In genomic region chr1:68233202-68233601, GRCh38 we compare ENCODE assay signal across 9 cellular contexts. TPM values are rescaled to one million over a fixed set of nuclear protein-coding genes. Genes with fewer than 3 reads are reported as not detected.
DNase-seq lines count a peak whose midpoint lies in the region; ATAC-seq and TF ChIP-seq lines count a peak whose summit lies in the region.
"Had no signal": no experiment of that assay in that cellular context is flagged by ENCODE, and none has a peak within 500 bp of the region (broad histone marks: within the 10 kb centered on the region; RNA-seq: fewer than 3 reads in every experiment).

No MANE protein-coding gene starts in this region.

- no peaks in the 10 kb centered on the region for H3K36me3 ChIP-seq in osteoblast (ENCODE audit: insufficient read depth, low read length)

- TF ChIP-seq CTCF in AG09309 (IDR thresholded peaks at IDR 0.05; ENCODE audit: control insufficient read depth, insufficient read depth, low read depth, low read length, missing control alignments) (no peak), epithelial cell of proximal tubule (conservative IDR thresholded peaks at IDR 0.05; ENCODE audit: low read depth, low read length) (no peak), osteoblast (IDR thresholded peaks at IDR 0.05; ENCODE audit: extremely low read depth, low read depth, low read length) (no peak)

- DNase-seq in AG09309 (ENCODE audit: low read depth) (no peak), NCI-H69 (lab: John Stamatoyannopoulos, UW) (peak; percentile 5), epithelial cell of proximal tubule (ENCODE audit: low read depth) (no peak), osteoblast (ENCODE audit: insufficient read length, low spot score, missing footprints) (no peak), ecto neural progenitor cell (ENCODE audit: low spot score) (no peak), hepatic stellate cell (ENCODE audit: low spot score) (no peak)
- DNase-seq in stimulated activated naive CD4-positive, alpha-beta T cell treated with Interleukin-2 at 50 U/mL for 16 hours (lab: John Stamatoyannopoulos, UW) = no peak
- DNase-seq: activated CD4-positive, alpha-beta T cell treated with anti-CD3 and anti-CD28 coated beads, Interleukin-2, amount 50 U/mL, for 4 hours had no signal

- H3K4me1 ChIP-seq in osteoblast (ENCODE audit: insufficient read depth, low read length) = peaks cover 24% of the 10 kb centered on the region

- H3K27me3 ChIP-seq in osteoblast (ENCODE audit: insufficient read depth, low read length) = peaks cover 12% of the 10 kb centered on the region

- H3K27ac ChIP-seq in osteoblast (ENCODE audit: low read depth, low read length) = no peak overlapping the region

- H2AFZ ChIP-seq in osteoblast (ENCODE audit: low read length) = peak overlapping the region; percentile 86

- H3K9me3 ChIP-seq in osteoblast (ENCODE audit: low read depth, low read length) = no peaks in the 10 kb centered on the region

- H3K79me2 ChIP-seq in osteoblast (ENCODE audit: insufficient read depth, low read length) = peaks cover 33% of the 10 kb centered on the region

- H4K20me1 ChIP-seq in osteoblast (ENCODE audit: insufficient read depth, low read length) = peaks cover 6% of the 10 kb centered on the region

- peak overlapping the region; percentile 89 for H3K4me2 ChIP-seq in osteoblast (ENCODE audit: insufficient read depth, low read length)

- ATAC-seq in HG03097 (IDR thresholded peaks at IDR 0.05; ENCODE audit: low FRiP score, unreplicated experiment) = no peak

- peak overlapping the region; percentile 74 for H3K4me3 ChIP-seq in AG09309 (ENCODE audit: control insufficient read depth, low read depth, low read length)
- H3K4me3 ChIP-seq in epithelial cell of proximal tubule (ENCODE audit: low read depth, low read length) = peak overlapping the region; percentile 95
- H3K4me3 ChIP-seq in osteoblast (ENCODE audit: insufficient read depth, low read length) = peak overlapping the region; percentile 84

RNA-seq across cellular contexts. Expression of gene WLS, which starts 0.9 kb away (rescaled TPM):
- 14.4 and 19.0 TPM in 2 replicates for total RNA-seq in epithelial cell of proximal tubule
- total RNA-seq in osteoblast = 54.3 and 65.1 TPM in 2 replicates
